In genomic region chr2:201369318-201369717, GRCh38 we compare ENCODE assay signal across 2 cellular contexts. TPM values are rescaled to one million over a fixed set of nuclear protein-coding genes. Genes with fewer than 3 reads are reported as not detected.
"Had no signal": no experiment of that assay in that cellular context is flagged by ENCODE, and none has a peak within 500 bp of the region (broad histone marks: within the 10 kb centered on the region; RNA-seq: fewer than 3 reads in every experiment).

No MANE protein-coding gene starts in this region.

RNA-seq across cellular contexts. Expression of gene FLACC1, which starts 12.2 kb away (rescaled TPM):
- total RNA-seq: H7 had no signal
- polyA plus RNA-seq: H1 had no signal
